In genomic region chr18:10519999-10520935, GRCh38 we compare ENCODE assay signal across 8 cellular contexts. TPM values are rescaled to one million over a fixed set of nuclear protein-coding genes. Genes with fewer than 3 reads are reported as not detected.
DNase-seq lines count a peak whose midpoint lies in the region; ATAC-seq and TF ChIP-seq lines count a peak whose summit lies in the region.

No MANE protein-coding gene starts in this region.

- H3K9ac ChIP-seq in Karpas-422 (ENCODE audit: low read length), result peak overlapping the region; percentile 22; the same call in 1 of the 2 replicates

- no peaks in the 10 kb centered on the region for H3K27me3 ChIP-seq in Karpas-422 (ENCODE audit: low read length)
- 0 out of 2 replicates have a peak, but pooled peaks cover 3% of the 10 kb centered on the region for H3K27me3 ChIP-seq in PC-9 (ENCODE audit: insufficient read depth, low read depth)
- H3K27me3 ChIP-seq in thoracic aorta (replicated peaks; ENCODE audit: insufficient read depth), result no peaks in the 10 kb centered on the region

- H3K9me3 ChIP-seq in Karpas-422 (ENCODE audit: low read length) (no peaks in the 10 kb centered on the region), PC-9 (ENCODE audit: insufficient read depth, low read depth) (no peaks in the 10 kb centered on the region), thoracic aorta (no peaks in the 10 kb centered on the region)

- H3K36me3 ChIP-seq in Karpas-422 (ENCODE audit: insufficient read depth, low read length) (no peaks in the 10 kb centered on the region), PC-9 (ENCODE audit: low read depth) (no peaks in the 10 kb centered on the region), thoracic aorta (no peaks in the 10 kb centered on the region)

- H3K4me3 Mint-ChIP-seq in activated T-helper 17 cell treated with anti-CD3 and anti-CD28 coated beads, Interleukin-2, amount 50 U/mL, for 72 hours, result no peak overlapping the region
- H3K4me3 Mint-ChIP-seq in neural crest cell, result peak overlapping the region; percentile 69

- peaks cover 24% of the 10 kb centered on the region for H3K4me1 ChIP-seq in Karpas-422 (ENCODE audit: low read length)
- H3K4me1 ChIP-seq in PC-9 (replicated peaks; ENCODE audit: insufficient read depth), result peaks cover 7% of the 10 kb centered on the region
- peaks cover 15 to 40% of the 10 kb centered on the region in 2 donors for H3K4me1 ChIP-seq in thoracic aorta (ENCODE audit: control insufficient read depth in 1 of 2, low read depth in 2 of 2)

- peaks cover 30% of the 10 kb centered on the region for H3K27me3 Mint-ChIP-seq in activated T-helper 17 cell treated with anti-CD3 and anti-CD28 coated beads, Interleukin-2, amount 50 U/mL, for 72 hours
- peaks cover 3% of the 10 kb centered on the region for H3K27me3 Mint-ChIP-seq in neural crest cell (ENCODE audit: low read depth)

- POLR2A ChIA-PET in PC-9 (lab: Charles Lee; ENCODE audit: unreplicated experiment), result no interaction called here

- H3K4me3 ChIP-seq in Karpas-422 (ENCODE audit: low read length) (peak overlapping the region; percentile 27; the same call in 1 of the 2 replicates), PC-9 (no peak overlapping the region), fibroblast of pulmonary artery (replicated peaks; ENCODE audit: low read depth, low read length) (peak overlapping the region; percentile 12), thoracic aorta (no peak overlapping the region)

- H2AFZ ChIP-seq in Karpas-422 (ENCODE audit: low read length) (no peak overlapping the region), PC-9 (no peak overlapping the region)

- intact Hi-C loops in PC-9 (cut with micrococcal nuclease; ENCODE audit: unreplicated experiment), result loop anchor here (1.0 to 10.0 kb wide), 3 partner anchors 549 to 945 kb away; no protein-coding TSS in a partner anchor

- H3K4me2 ChIP-seq in Karpas-422 (ENCODE audit: low read depth, low read length, poor library complexity, severe bottlenecking), result peak overlapping the region; percentile 55
- no peak overlapping the region for H3K4me2 ChIP-seq in PC-9

- BruUV-seq in PC-9 (replicated peaks; lab: Mats Ljungman, UMichigan), result no TSS peak

- H3K27ac Mint-ChIP-seq in activated T-helper 17 cell treated with anti-CD3 and anti-CD28 coated beads, Interleukin-2, amount 50 U/mL, for 72 hours, result no peak overlapping the region
- H3K27ac Mint-ChIP-seq in neural crest cell (ENCODE audit: unreplicated experiment), result no peak overlapping the region

- no peaks in the 10 kb centered on the region for H3K79me2 ChIP-seq in Karpas-422 (ENCODE audit: low read length)
- no peaks in the 10 kb centered on the region for H3K79me2 ChIP-seq in PC-9 (ENCODE audit: low read depth)

- TF ChIP-seq CTCF in PC-9 (conservative IDR thresholded peaks at IDR 0.05), result peak; percentile 74
- TF ChIP-seq CTCF in fibroblast of pulmonary artery (IDR thresholded peaks at IDR 0.05; ENCODE audit: low read length, missing control alignments), result peak; percentile 75
- TF ChIP-seq CTCF in neural crest cell (conservative IDR thresholded peaks at IDR 0.05), result peak; percentile 92
- peak; percentile 71 for TF ChIP-seq CTCF in thoracic aorta (IDR thresholded peaks at IDR 0.05)

- H4K20me1 ChIP-seq in Karpas-422 (ENCODE audit: insufficient read depth, low read depth, low read length) (no peaks in the 10 kb centered on the region), PC-9 (ENCODE audit: insufficient read depth) (no peaks in the 10 kb centered on the region)

- no peaks in the 10 kb centered on the region for H3K9me3 Mint-ChIP-seq in activated T-helper 17 cell treated with anti-CD3 and anti-CD28 coated beads, Interleukin-2, amount 50 U/mL, for 72 hours
- H3K9me3 Mint-ChIP-seq in neural crest cell, result no peaks in the 10 kb centered on the region

- CTCF ChIA-PET in PC-9 (lab: Charles Lee), result interaction anchor here (0.7 to 1.1 kb wide), 2 partner anchors 837 to 945 kb away, joined by 3 to 5 read pairs; no protein-coding TSS in a partner anchor

- H3K36me3 Mint-ChIP-seq in activated T-helper 17 cell treated with anti-CD3 and anti-CD28 coated beads, Interleukin-2, amount 50 U/mL, for 72 hours (ENCODE audit: low read depth), result peaks cover 6% of the 10 kb centered on the region
- H3K36me3 Mint-ChIP-seq in neural crest cell (ENCODE audit: low read depth), result no peaks in the 10 kb centered on the region

- DNase-seq in COLO668 (lab: John Stamatoyannopoulos, UW; ENCODE audit: unreplicated experiment) (peak; percentile 72), Karpas-422 (peak; percentile 91), PC-9 (peak; percentile 54 to 70), fibroblast of pulmonary artery (ENCODE audit: low read depth) (peak; percentile 97), neural crest cell (ENCODE audit: low read depth, low spot score) (peak; percentile 71), thoracic aorta (ENCODE audit: low spot score) (peak; percentile 60)

- peak; percentile 75 for ATAC-seq in GM21381 (IDR thresholded peaks at IDR 0.05; ENCODE audit: unreplicated experiment)
- ATAC-seq in activated T-helper 17 cell treated with anti-CD3 and anti-CD28 coated beads, Interleukin-2, amount 50 U/mL, for 72 hours (replicated peaks), result peak; percentile 81
- peak; percentile 78 for ATAC-seq in thoracic aorta (ENCODE audit: insufficient number of reproducible peaks, low FRiP score, low read depth)

- H3K4me1 Mint-ChIP-seq in activated T-helper 17 cell treated with anti-CD3 and anti-CD28 coated beads, Interleukin-2, amount 50 U/mL, for 72 hours, result peaks cover 10% of the 10 kb centered on the region
- peaks cover 26% of the 10 kb centered on the region for H3K4me1 Mint-ChIP-seq in neural crest cell

- H3K9me2 ChIP-seq in Karpas-422 (replicated peaks; ENCODE audit: insufficient read depth, low read length) (no peaks in the 10 kb centered on the region), PC-9 (ENCODE audit: insufficient read depth) (no peaks in the 10 kb centered on the region)

- H3K27ac ChIP-seq in Karpas-422 (ENCODE audit: low read length) (no peak overlapping the region), PC-9 (no peak overlapping the region), thoracic aorta (no peak overlapping the region)

- no peaks in the 10 kb centered on the region for H3F3A ChIP-seq in PC-9 (ENCODE audit: insufficient read depth, low read depth)

RNA-seq across cellular contexts. Expression of gene NAPG, which starts 5.6 kb away (rescaled TPM):
- total RNA-seq in Karpas-422 (2014; rRNA removed; shearing (Covaris generic); ENCODE audit: low replicate concordance), result 33.4 and 50.4 TPM in 2 replicates
- total RNA-seq in PC-9 (2021) (28.1 and 31.0 TPM in 2 replicates), neural crest cell (21.1 and 23.6 TPM in 2 replicates), thoracic aorta (10 to 100 TPM; 30.1 to 47.8 TPM)
- 10 to 100 TPM; 30.9 to 38.0 TPM for total RNA-seq in activated T-helper 17 cell treated with anti-CD3 and anti-CD28 coated beads, Interleukin-2, amount 50 U/mL, for 72 hours

Comparison
In these comparisons a context has a peak if more than half of its experiments do, and no peak if none do; other contexts are left out.
1. H3K4me3 ChIP-seq: peak in Karpas-422 (single experiment) and fibroblast of pulmonary artery (single experiment); none in PC-9 (single experiment) and thoracic aorta (single experiment).
2. Peak in every context shown above with its lines, with median percentiles within 50 percentile points of each other: DNase-seq, ATAC-seq and CTCF ChIP-seq.